ENCODE assay signal across 10 cellular contexts in genomic region chr10:6044651-6045599, GRCh38. TPM values are rescaled to one million over a fixed set of nuclear protein-coding genes. Genes with fewer than 3 reads are reported as not detected.
DNase-seq lines count a peak whose midpoint lies in the region; ATAC-seq, FAIRE-seq and TF ChIP-seq lines count a peak whose summit lies in the region.
"Had no signal": no experiment of that assay in that cellular context is flagged by ENCODE, and none has a peak within 500 bp of the region (broad histone marks: within the 10 kb centered on the region; RNA-seq: fewer than 3 reads in every experiment).

No MANE protein-coding gene starts in this region.

- no peak for TF ChIP-seq CTCF in natural killer cell (IDR thresholded peaks at IDR 0.05)

- ATAC-seq in HG02610 (IDR thresholded peaks at IDR 0.05; ENCODE audit: unreplicated experiment) (peak; percentile 54), natural killer cell (no peak)
- ATAC-seq: foreskin keratinocyte had no signal

- TF ChIP-seq POLR2A in GM12892 (IDR thresholded peaks at IDR 0.05; ENCODE audit: low read depth, low read length): no peak

- H3K27ac Mint-ChIP-seq in natural killer cell: no peak overlapping the region

- H3K4me3 Mint-ChIP-seq in natural killer cell: peak overlapping the region; percentile 28

- H3K9me3 Mint-ChIP-seq in natural killer cell: no peaks in the 10 kb centered on the region

- H3K36me3 Mint-ChIP-seq in natural killer cell: no peaks in the 10 kb centered on the region

- H3K27me3 Mint-ChIP-seq in natural killer cell (ENCODE audit: low read depth in 2 of 2): peaks cover 12 to 16% of the 10 kb centered on the region in 2 donors

- H3K4me1 Mint-ChIP-seq in natural killer cell: peaks cover 11 to 20% of the 10 kb centered on the region in 2 donors

- intact Hi-C loops in natural killer cell (cut with micrococcal nuclease): no loop called here

- peak; percentile 95 for FAIRE-seq in GM12892 (lab: Jason Lieb, UNC)

- DNase-seq in GM12892 (ENCODE audit: insufficient read length): no peak
- peak; percentile 45 for DNase-seq in UCSD-AML1 (lab: John Stamatoyannopoulos, UW; ENCODE audit: unreplicated experiment)
- DNase-seq in natural killer cell: no peak
- DNase-seq in D341Med (ENCODE audit: low spot score): no peak
- DNase-seq in DMS153 (lab: John Stamatoyannopoulos, UW): no peak
- no peak for DNase-seq in SW 1271 (lab: John Stamatoyannopoulos, UW)
- DNase-seq: foreskin keratinocyte, mesendoderm, trophoblast cell had no signal

RNA-seq across cellular contexts. Expression of gene IL2RA, which starts 17.2 kb away (rescaled TPM):
- 7.2 TPM for polyA plus RNA-seq in GM12892 (2012; ENCODE audit: missing spikeins)
- total RNA-seq in natural killer cell: 10 to 100 TPM in 1 of 3 donors, 1 to 10 TPM in 2; 3.4 to 11.2 (median 3.7) TPM
- total RNA-seq: foreskin keratinocyte had no signal
- polyA plus RNA-seq: foreskin keratinocyte had no signal

RNA-seq across cellular contexts. Expression of gene RBM17, which starts 43.9 kb away (rescaled TPM):
- 95.0 TPM for polyA plus RNA-seq in GM12892 (2012; ENCODE audit: missing spikeins)
- 100 to 1,000 TPM; 120 to 147 (median 147) TPM for total RNA-seq in natural killer cell
